15 cellular contexts compared by ENCODE assay signal in the genomic region with DNA sequence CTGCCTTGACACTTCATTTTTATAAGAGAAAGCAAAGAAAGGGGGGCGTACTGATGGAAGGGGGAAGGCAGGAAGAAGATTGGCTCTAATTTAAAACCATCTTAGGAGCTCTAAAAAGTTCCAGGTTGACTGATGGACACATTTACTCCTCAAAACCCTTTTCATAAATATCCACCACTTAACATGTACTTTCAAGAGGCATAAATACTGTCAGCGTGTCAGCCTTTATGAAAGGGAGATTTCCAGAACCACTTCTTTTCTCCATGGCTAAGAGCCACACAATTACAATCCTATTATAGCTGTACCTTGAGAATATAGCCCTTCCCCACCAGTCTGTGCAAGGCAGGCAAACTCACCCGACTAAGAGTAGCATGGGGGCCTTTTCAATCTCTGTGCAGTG.
"Had no signal": no experiment of that assay in that cellular context is flagged by ENCODE, and none has a peak within 500 bp of the region (broad histone marks: within the 10 kb centered on the region; RNA-seq: fewer than 3 reads in every experiment).

No MANE protein-coding gene starts in this region.

- ATAC-seq: K562 had no signal

- DNase-seq: Kasumi-1, MM.1S, NCI-H1092 treated with DMSO at 0.1 percent for 48 hours, NCI-H146, NCI-H1694 treated with DMSO at 0.1 percent for 48 hours, NCI-H2029 treated with DMSO at 0.1 percent for 48 hours, NCI-H345, NCI-H446 treated with DMSO at 0.1 percent for 48 hours, NCI-H510A treated with DMSO at 0.1 percent for 48 hours, NCI-H526, Right ventricle myocardium superior, RPMI8226, SIG-M5, T-helper 2 cell had no signal
